ENCODE assay signal across 9 cellular contexts in the genomic region with DNA sequence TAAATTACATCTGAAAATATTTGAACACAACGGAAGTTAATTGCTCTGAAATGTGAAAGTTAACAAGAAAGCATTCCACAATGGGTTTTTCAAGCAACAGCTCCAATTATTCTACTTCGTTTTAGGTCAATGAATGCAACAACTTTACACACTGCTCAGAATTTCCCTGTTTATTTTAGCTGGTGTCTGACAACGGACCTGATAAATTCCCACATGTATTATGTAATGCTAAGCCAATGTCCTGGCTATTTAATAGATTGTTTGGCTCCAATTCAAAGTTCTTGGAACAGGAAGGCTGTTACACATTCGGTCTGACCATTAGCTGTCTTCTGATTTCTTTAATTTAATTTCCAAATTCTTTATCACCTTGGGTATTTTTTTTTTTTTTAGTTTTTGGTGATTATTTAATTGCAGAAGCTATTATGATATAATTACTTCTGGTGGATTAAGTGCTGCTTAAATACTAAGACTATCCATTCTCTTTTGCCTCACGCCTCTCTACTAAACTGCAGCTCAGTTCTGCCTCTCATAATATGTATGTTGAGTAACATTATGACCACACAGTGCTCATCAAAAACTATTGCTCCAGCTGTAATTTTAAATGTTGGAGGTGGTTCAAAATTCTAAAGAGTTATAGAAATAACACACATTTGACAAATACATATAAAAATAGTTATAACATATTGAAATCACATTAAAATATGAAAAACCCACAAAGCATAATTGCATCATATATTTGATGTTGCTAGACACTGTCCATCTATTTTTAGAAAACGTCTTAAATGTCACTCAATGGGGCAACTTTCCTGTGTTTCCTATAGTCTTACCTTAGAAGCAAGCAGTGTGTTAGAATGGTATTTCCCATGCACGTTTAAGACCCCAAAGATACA. TPM values are rescaled to one million over a fixed set of nuclear protein-coding genes. Genes with fewer than 3 reads are reported as not detected.
DNase-seq lines count a peak whose midpoint lies in the region; ATAC-seq, FAIRE-seq and TF ChIP-seq lines count a peak whose summit lies in the region.
"Had no signal": no experiment of that assay in that cellular context is flagged by ENCODE, and none has a peak within 500 bp of the region (broad histone marks: within the 10 kb centered on the region; RNA-seq: fewer than 3 reads in every experiment).

No MANE protein-coding gene starts in this region.

- H3K27ac Mint-ChIP-seq in effector memory CD8-positive, alpha-beta T cell = no peak overlapping the region
- no peak overlapping the region for H3K27ac Mint-ChIP-seq in activated CD4-positive, alpha-beta memory T cell treated with anti-CD3 and anti-CD28 coated beads for 36 hours

- CTCF ChIA-PET in activated CD4-positive, alpha-beta memory T cell treated with anti-CD3 and anti-CD28 coated beads for 36 hours (lab: Charles Lee) = interaction anchor here (1.3 to 2.3 kb wide), 2 partner anchors 95 to 1441 kb away, joined by 3 to 6 read pairs; no protein-coding TSS in a partner anchor

- 36 to 52% methylated on average over 7 of the region's 7 CpGs for WGBS in sigmoid colon, 2 donors

- H3K4me3 ChIP-seq in fibroblast of the aortic adventitia (ENCODE audit: low read depth, low read length) (no peak overlapping the region), sigmoid colon (peak overlapping the region in 3 of 4 donors; percentile 1 to 23 (median 5))

- no peaks in the 10 kb centered on the region for H3K27me3 Mint-ChIP-seq in effector memory CD8-positive, alpha-beta T cell
- peaks cover 10% of the 10 kb centered on the region for H3K27me3 Mint-ChIP-seq in activated CD4-positive, alpha-beta memory T cell treated with anti-CD3 and anti-CD28 coated beads for 36 hours

- peaks cover 2% of the 10 kb centered on the region for H3K36me3 Mint-ChIP-seq in effector memory CD8-positive, alpha-beta T cell (ENCODE audit: insufficient read depth)
- no peaks in the 10 kb centered on the region for H3K36me3 Mint-ChIP-seq in activated CD4-positive, alpha-beta memory T cell treated with anti-CD3 and anti-CD28 coated beads for 36 hours

- TF ChIP-seq EP300 in sigmoid colon (IDR thresholded peaks at IDR 0.05) = no peak

- DNase-seq in GM12892 (ENCODE audit: insufficient read length) (no peak), RPMI8226 (peak; percentile 24), fibroblast of the aortic adventitia (ENCODE audit: low read depth) (peak; percentile 78), sigmoid colon (no peak), D341Med (ENCODE audit: low spot score) (no peak), NCI-H128 (lab: John Stamatoyannopoulos, UW; ENCODE audit: unreplicated experiment) (no peak)
- DNase-seq in effector memory CD8-positive, alpha-beta T cell = no peak
- DNase-seq in activated CD4-positive, alpha-beta memory T cell treated with anti-CD3 and anti-CD28 coated beads for 36 hours = no peak
- DNase-seq: NCI-H526 treated with DMSO at 0.1 percent for 48 hours had no signal

- H3K27me3 ChIP-seq in sigmoid colon = no peaks in the 10 kb centered on the region

- peaks cover 0 to 26% (median 5%) of the 10 kb centered on the region in 4 donors for H3K36me3 ChIP-seq in sigmoid colon

- TF ChIP-seq CTCF in fibroblast of the aortic adventitia (IDR thresholded peaks at IDR 0.05; ENCODE audit: insufficient read depth, low read length) (no peak), sigmoid colon (IDR thresholded peaks at IDR 0.05) (no peak)

- FAIRE-seq in GM12892 (lab: Jason Lieb, UNC) = peak; percentile 94

- H3K9me3 ChIP-seq in sigmoid colon = no peaks in the 10 kb centered on the region

- peaks cover 0 to 44% (median 35%) of the 10 kb centered on the region in 4 donors for H3K4me1 ChIP-seq in sigmoid colon

- no peak overlapping the region for H3K4me3 Mint-ChIP-seq in effector memory CD8-positive, alpha-beta T cell
- no peak overlapping the region for H3K4me3 Mint-ChIP-seq in activated CD4-positive, alpha-beta memory T cell treated with anti-CD3 and anti-CD28 coated beads for 36 hours

- intact Hi-C loops in sigmoid colon (cut with DNase I) = loop anchor here (5.0 kb wide), 1 partner anchor 38 kb away; no protein-coding TSS in a partner anchor
- intact Hi-C loops in activated CD4-positive, alpha-beta memory T cell treated with anti-CD3 and anti-CD28 coated beads for 36 hours (cut with micrococcal nuclease) = no loop called here

- H3K27ac ChIP-seq in sigmoid colon = peak overlapping the region; percentile 43 to 72 (median 62)

- no peak for ATAC-seq in effector memory CD8-positive, alpha-beta T cell (replicated peaks)

- POLR2A ChIA-PET in activated CD4-positive, alpha-beta memory T cell treated with anti-CD3 and anti-CD28 coated beads for 36 hours (lab: Charles Lee) = no interaction called here

- no peaks in the 10 kb centered on the region for H3K4me1 Mint-ChIP-seq in effector memory CD8-positive, alpha-beta T cell (ENCODE audit: low read depth in 2 of 2)
- H3K4me1 Mint-ChIP-seq in activated CD4-positive, alpha-beta memory T cell treated with anti-CD3 and anti-CD28 coated beads for 36 hours (ENCODE audit: low read depth) = peaks cover 32% of the 10 kb centered on the region

- no peaks in the 10 kb centered on the region for H3K9me3 Mint-ChIP-seq in effector memory CD8-positive, alpha-beta T cell
- no peaks in the 10 kb centered on the region for H3K9me3 Mint-ChIP-seq in activated CD4-positive, alpha-beta memory T cell treated with anti-CD3 and anti-CD28 coated beads for 36 hours

- TF ChIP-seq POLR2A in GM12892 (IDR thresholded peaks at IDR 0.05; ENCODE audit: low read depth, low read length) (no peak), sigmoid colon (IDR thresholded peaks at IDR 0.05) (no peak)

RNA-seq across cellular contexts. Expression of gene MEF2C, which starts 57.8 kb away (rescaled TPM):
- 207 TPM for polyA plus RNA-seq in GM12892 (2012; ENCODE audit: missing spikeins)
- 23.5 and 38.6 TPM in 2 replicates for total RNA-seq in fibroblast of the aortic adventitia (ENCODE audit: low replicate concordance)
- total RNA-seq in sigmoid colon = 10 to 100 TPM; 32.1 to 51.4 (median 40.2) TPM
- polyA plus RNA-seq in sigmoid colon = 10 to 100 TPM in 1 of 3 donors, 1 to 10 TPM in 2; 2.8 to 14.9 (median 9.0) TPM
- total RNA-seq in activated CD4-positive, alpha-beta memory T cell treated with anti-CD3 and anti-CD28 coated beads for 36 hours = under 1 TPM; 0.02 TPM

Comparison
In these comparisons a context has a peak if more than half of its experiments do, and no peak if none do; other contexts are left out.
1. DNase-seq: peak in RPMI8226 (single experiment) and fibroblast of the aortic adventitia (single experiment); none in GM12892 (single experiment), sigmoid colon (single experiment), effector memory CD8-positive, alpha-beta T cell (0 of 3), activated CD4-positive, alpha-beta memory T cell treated with anti-CD3 and anti-CD28 coated beads for 36 hours (single experiment), D341Med (single experiment) and NCI-H128 (single experiment).
2. RNA of gene MEF2C, which starts 57.8 kb away (total RNA-seq): 32.1 to 51.4 TPM in sigmoid colon and 23.5 to 38.6 TPM in fibroblast of the aortic adventitia; 0.02 TPM in activated CD4-positive, alpha-beta memory T cell treated with anti-CD3 and anti-CD28 coated beads for 36 hours; every median in the first group is over 10 times any median in the second.